In the genomic region with DNA sequence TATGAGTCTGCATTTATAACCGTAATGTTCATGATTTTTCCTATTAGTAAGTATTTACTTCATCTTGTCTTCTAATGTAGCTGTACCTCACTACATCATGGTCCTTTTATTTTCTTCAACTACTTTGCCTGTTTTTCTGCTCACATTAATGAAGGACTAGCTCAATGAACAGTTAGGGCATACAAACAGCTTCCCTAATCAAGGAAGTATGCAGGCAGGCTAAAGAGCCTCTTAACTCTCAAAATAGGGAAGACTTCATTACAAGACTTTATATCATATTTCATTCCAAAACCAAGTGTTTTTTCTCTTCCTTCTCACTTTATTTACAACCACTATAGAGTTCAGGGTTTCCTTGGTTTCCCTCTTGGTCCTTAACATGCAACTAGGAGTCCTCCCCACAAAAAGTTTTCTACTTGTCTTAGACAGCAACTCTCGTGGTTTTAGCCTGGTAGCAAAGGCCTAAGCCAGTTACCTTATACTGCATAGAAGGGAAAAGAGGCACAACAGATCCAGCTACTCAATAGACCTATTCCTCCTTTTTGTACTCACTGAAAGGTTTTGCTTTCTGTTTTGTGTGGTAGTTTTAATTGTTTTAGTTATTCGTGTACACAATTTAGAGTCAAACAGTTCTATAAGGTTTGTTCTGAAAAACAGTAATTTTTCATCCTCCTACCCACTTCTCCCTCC, we compare ENCODE assay signal across 25 cellular contexts.
DNase-seq lines count a peak whose midpoint lies in the region; ATAC-seq and TF ChIP-seq lines count a peak whose summit lies in the region.
"Had no signal": no experiment of that assay in that cellular context is flagged by ENCODE, and none has a peak within 500 bp of the region (broad histone marks: within the 10 kb centered on the region; RNA-seq: fewer than 3 reads in every experiment).

No MANE protein-coding gene starts in this region.

- TF ChIP-seq POLR2A in GM18505 (IDR thresholded peaks at IDR 0.05; ENCODE audit: borderline replicate concordance, extremely low read depth, insufficient read depth, insufficient read length): no peak

- intact Hi-C loops in dendritic cell treated with granulocyte-macrophage colony-stimulating factor and Interleukin-4, amounts not matched to agents 40 ng/mL and 50 ng/mL, for 4 days (cut with micrococcal nuclease): no loop called here

- DNase-seq in T-helper 1 cell (no peak), MV-4-11 (lab: John Stamatoyannopoulos, UW) (peak; percentile 27)
- DNase-seq in activated naive CD4-positive, alpha-beta T cell treated with anti-CD3 and anti-CD28 coated beads, Interleukin-2, amount 50 U/mL, for 16 hours: no peak
- DNase-seq: activated CD4-positive, alpha-beta memory T cell treated with anti-CD3 and anti-CD28 coated beads for 36 hours; activated CD4-positive, CD25-positive, alpha-beta regulatory T cell; activated naive CD4-positive, alpha-beta T cell treated with anti-CD3 and anti-CD28 coated beads for 36 hours; body of pancreas; Caco-2; cerebellar nuclear complex; DMS53; hippocampal formation; NCI-H1105; NCI-H187; NCI-H526 treated with DMSO at 0.1 percent for 48 hours; SHP77 treated with DMSO at 0.1 percent for 48 hours; stimulated activated naive CD8-positive, alpha-beta T cell treated with anti-CD3 and anti-CD28 coated beads, Interleukin-15, Interleukin-2, amounts not matched to agents 100 U/mL and 50 U/mL, for 24 hours; testis had no signal

- ATAC-seq in stimulated activated memory B cell treated with anti-CD40 and anti-IgM and Interleukin-4, amounts not matched to agents 10 μg/mL and 1 μg/mL and 100 μg/mL, for 72 hours: no peak
- no peak for ATAC-seq in HG02759 (IDR thresholded peaks at IDR 0.05; ENCODE audit: unreplicated experiment)
- no peak for ATAC-seq in GM18505 (IDR thresholded peaks at IDR 0.05; ENCODE audit: unreplicated experiment)
- ATAC-seq: body of pancreas; HCT116; stimulated activated naive CD8-positive, alpha-beta T cell treated with anti-CD3 and anti-CD28 coated beads, Interleukin-15, Interleukin-2, amounts not matched to agents 100 U/mL and 50 U/mL, for 24 hours had no signal

- H3K4me3 Mint-ChIP-seq in T-helper 1 cell treated with Interleukin-12 subunit alpha and Interleukin-12 subunit beta and Interleukin-4 antibody, amounts not matched to agents 30 μg/mL and 1 μg/mL, for 36 hours: no peak overlapping the region
- no peak overlapping the region for H3K4me3 Mint-ChIP-seq in dendritic cell treated with granulocyte-macrophage colony-stimulating factor and Interleukin-4, amounts not matched to agents 40 ng/mL and 50 ng/mL, for 4 days
- no peak overlapping the region for H3K4me3 Mint-ChIP-seq in stimulated activated memory B cell treated with anti-CD40 and anti-IgM and Interleukin-4, amounts not matched to agents 10 μg/mL and 1 μg/mL and 100 μg/mL, for 72 hours
- H3K4me3 Mint-ChIP-seq: activated CD4-positive, alpha-beta memory T cell treated with anti-CD3 and anti-CD28 coated beads for 36 hours; activated naive CD4-positive, alpha-beta T cell treated with anti-CD3 and anti-CD28 coated beads for 36 hours; CD14-positive monocyte; nephron had no signal

- H3K36me3 Mint-ChIP-seq in T-helper 1 cell treated with Interleukin-12 subunit alpha and Interleukin-12 subunit beta and Interleukin-4 antibody, amounts not matched to agents 30 μg/mL and 1 μg/mL, for 36 hours (ENCODE audit: low read depth): no peaks in the 10 kb centered on the region
- peaks cover 56% of the 10 kb centered on the region for H3K36me3 Mint-ChIP-seq in dendritic cell treated with granulocyte-macrophage colony-stimulating factor and Interleukin-4, amounts not matched to agents 40 ng/mL and 50 ng/mL, for 4 days (ENCODE audit: low read depth)
- H3K36me3 Mint-ChIP-seq in stimulated activated memory B cell treated with anti-CD40 and anti-IgM and Interleukin-4, amounts not matched to agents 10 μg/mL and 1 μg/mL and 100 μg/mL, for 72 hours: peaks cover 35% of the 10 kb centered on the region

- peaks cover 8% of the 10 kb centered on the region for H3K4me1 Mint-ChIP-seq in T-helper 1 cell treated with Interleukin-12 subunit alpha and Interleukin-12 subunit beta and Interleukin-4 antibody, amounts not matched to agents 30 μg/mL and 1 μg/mL, for 36 hours (ENCODE audit: low read depth)
- H3K4me1 Mint-ChIP-seq in dendritic cell treated with granulocyte-macrophage colony-stimulating factor and Interleukin-4, amounts not matched to agents 40 ng/mL and 50 ng/mL, for 4 days (ENCODE audit: low read depth): peaks cover 13% of the 10 kb centered on the region
- peaks cover 27% of the 10 kb centered on the region for H3K4me1 Mint-ChIP-seq in stimulated activated memory B cell treated with anti-CD40 and anti-IgM and Interleukin-4, amounts not matched to agents 10 μg/mL and 1 μg/mL and 100 μg/mL, for 72 hours
- H3K4me1 Mint-ChIP-seq: nephron had no signal

- no peaks in the 10 kb centered on the region for H3K9me3 Mint-ChIP-seq in T-helper 1 cell treated with Interleukin-12 subunit alpha and Interleukin-12 subunit beta and Interleukin-4 antibody, amounts not matched to agents 30 μg/mL and 1 μg/mL, for 36 hours
- no peaks in the 10 kb centered on the region for H3K9me3 Mint-ChIP-seq in dendritic cell treated with granulocyte-macrophage colony-stimulating factor and Interleukin-4, amounts not matched to agents 40 ng/mL and 50 ng/mL, for 4 days
- no peaks in the 10 kb centered on the region for H3K9me3 Mint-ChIP-seq in stimulated activated memory B cell treated with anti-CD40 and anti-IgM and Interleukin-4, amounts not matched to agents 10 μg/mL and 1 μg/mL and 100 μg/mL, for 72 hours
- H3K9me3 Mint-ChIP-seq: activated CD4-positive, alpha-beta memory T cell treated with anti-CD3 and anti-CD28 coated beads for 36 hours; activated naive CD4-positive, alpha-beta T cell treated with anti-CD3 and anti-CD28 coated beads for 36 hours; nephron had no signal

- peak overlapping the region; percentile 3 for H3K27ac Mint-ChIP-seq in T-helper 1 cell treated with Interleukin-12 subunit alpha and Interleukin-12 subunit beta and Interleukin-4 antibody, amounts not matched to agents 30 μg/mL and 1 μg/mL, for 36 hours
- H3K27ac Mint-ChIP-seq in dendritic cell treated with granulocyte-macrophage colony-stimulating factor and Interleukin-4, amounts not matched to agents 40 ng/mL and 50 ng/mL, for 4 days: peak overlapping the region; percentile 30
- peak overlapping the region; percentile 77 for H3K27ac Mint-ChIP-seq in stimulated activated memory B cell treated with anti-CD40 and anti-IgM and Interleukin-4, amounts not matched to agents 10 μg/mL and 1 μg/mL and 100 μg/mL, for 72 hours
- H3K27ac Mint-ChIP-seq: activated CD4-positive, alpha-beta memory T cell treated with anti-CD3 and anti-CD28 coated beads for 36 hours; activated naive CD4-positive, alpha-beta T cell treated with anti-CD3 and anti-CD28 coated beads for 36 hours; nephron had no signal

- H3K27me3 Mint-ChIP-seq in T-helper 1 cell treated with Interleukin-12 subunit alpha and Interleukin-12 subunit beta and Interleukin-4 antibody, amounts not matched to agents 30 μg/mL and 1 μg/mL, for 36 hours (ENCODE audit: low read depth): no peaks in the 10 kb centered on the region
- no peaks in the 10 kb centered on the region for H3K27me3 Mint-ChIP-seq in dendritic cell treated with granulocyte-macrophage colony-stimulating factor and Interleukin-4, amounts not matched to agents 40 ng/mL and 50 ng/mL, for 4 days
- H3K27me3 Mint-ChIP-seq in stimulated activated memory B cell treated with anti-CD40 and anti-IgM and Interleukin-4, amounts not matched to agents 10 μg/mL and 1 μg/mL and 100 μg/mL, for 72 hours: no peaks in the 10 kb centered on the region
- H3K27me3 Mint-ChIP-seq: activated CD4-positive, alpha-beta memory T cell treated with anti-CD3 and anti-CD28 coated beads for 36 hours had no signal

Comparison
In these comparisons a context has a peak if more than half of its experiments do, and no peak if none do; other contexts are left out.
1. H3K27ac Mint-ChIP-seq: peak in every context shown above with its lines; median percentile 77 in stimulated activated memory B cell treated with anti-CD40 and anti-IgM and Interleukin-4, amounts not matched to agents 10 μg/mL and 1 μg/mL and 100 μg/mL, for 72 hours; 30 in dendritic cell treated with granulocyte-macrophage colony-stimulating factor and Interleukin-4, amounts not matched to agents 40 ng/mL and 50 ng/mL, for 4 days; 3 in T-helper 1 cell treated with Interleukin-12 subunit alpha and Interleukin-12 subunit beta and Interleukin-4 antibody, amounts not matched to agents 30 μg/mL and 1 μg/mL, for 36 hours.